ENCODE assay signal across 8 cellular contexts in the genomic region with DNA sequence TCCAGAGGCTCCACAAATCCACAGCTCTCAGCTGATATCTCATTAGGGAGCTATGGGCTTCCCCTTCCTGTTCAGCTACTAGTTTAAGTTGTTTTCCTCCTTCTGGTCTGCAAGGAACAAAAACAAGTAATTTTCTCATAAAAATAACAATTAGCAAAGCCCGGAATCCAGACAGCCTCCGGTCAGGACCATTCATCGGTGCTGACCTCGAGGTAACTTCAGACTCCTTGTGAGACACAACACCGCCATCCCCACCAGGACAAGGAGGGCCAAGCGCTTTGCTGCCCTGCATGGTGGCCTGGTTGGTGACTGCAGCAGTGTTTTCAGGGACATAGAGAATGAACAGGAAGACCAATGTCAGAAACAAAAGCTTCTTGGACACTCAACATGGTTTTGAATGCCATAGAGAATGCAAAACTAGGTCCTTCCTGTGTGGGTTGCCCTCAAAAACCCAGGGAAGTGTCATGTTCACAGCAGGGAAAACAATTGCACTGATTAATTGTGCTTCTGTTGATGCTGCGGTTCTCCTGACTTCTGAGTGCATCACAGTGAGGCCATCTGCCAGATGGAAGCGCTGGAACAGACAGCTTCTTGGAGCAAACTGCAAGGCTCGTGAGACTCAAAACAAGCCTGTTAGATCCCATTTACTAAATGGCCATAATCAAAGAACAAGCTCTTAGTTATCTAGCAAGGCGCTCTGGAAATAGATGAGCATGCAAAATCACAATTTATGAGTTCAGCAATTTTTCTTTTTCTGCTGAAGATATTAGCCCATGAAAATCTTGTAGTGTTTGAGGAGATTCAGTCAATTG.
A peak's percentile ranks its signal among the peaks of the same experiment; 100 is the strongest.
DNase-seq lines count a peak whose midpoint lies in the region; ATAC-seq and TF ChIP-seq lines count a peak whose summit lies in the region.

No MANE protein-coding gene starts in this region.

- peak in 1 of 5 donors; percentile 61 for DNase-seq in heart left ventricle
- DNase-seq in cardiac septum (ENCODE audit: low spot score) = no peak
- DNase-seq in epidermal melanocyte (ENCODE audit: insufficient read length, low spot score) = peak; percentile 43
- peak; percentile 85 to 92 for DNase-seq in uterus
- no peak for DNase-seq in OCI-M1 (lab: John Stamatoyannopoulos, UW)
- no peak for DNase-seq in activated T-cell treated with anti-CD3 and anti-CD28 coated beads, Interleukin-2, amount 50 U/mL, for 48 hours

- H3K36me3 ChIP-seq in heart left ventricle (no peaks in the 10 kb centered on the region), uterus (no peaks in the 10 kb centered on the region)

- H3K27me3 ChIP-seq in heart left ventricle = no peaks in the 10 kb centered on the region
- H3K27me3 ChIP-seq in uterus = no peaks in the 10 kb centered on the region

- no peak for ATAC-seq in heart left ventricle
- ATAC-seq in HG03469 (IDR thresholded peaks at IDR 0.05; ENCODE audit: unreplicated experiment) = no peak

- intact Hi-C loops in heart left ventricle (cut with DNase I) = loop anchor here in 4 of 10 donors (5.0 to 10.0 kb wide), 3 partner anchors 42 to 51 kb away; no protein-coding TSS in a partner anchor
- intact Hi-C loops in cardiac septum (cut with DNase I) = no loop called here
- intact Hi-C loops in uterus (cut with DNase I; ENCODE audit: low total_unique reads) = no loop called here

- peak overlapping the region; percentile 48 to 94 (median 69) for H3K27ac ChIP-seq in heart left ventricle
- peak overlapping the region; percentile 86 to 92 for H3K27ac ChIP-seq in uterus

- 58 to 70% (median 62%) methylated on average over 10 of the region's 10 CpGs for WGBS in heart left ventricle, 4 donors

- no peaks in the 10 kb centered on the region for H3K9me3 ChIP-seq in heart left ventricle
- H3K9me3 ChIP-seq in uterus = no peaks in the 10 kb centered on the region

- TF ChIP-seq CTCF in heart left ventricle (IDR thresholded peaks at IDR 0.05) (no peak), nephron (IDR thresholded peaks at IDR 0.05; ENCODE audit: unreplicated experiment in 3 of 3) (no peak), uterus (IDR thresholded peaks at IDR 0.05) (no peak)

- peaks cover 7% of the 10 kb centered on the region for H3K27me3 Mint-ChIP-seq in nephron (ENCODE audit: low read depth)

- H3K9me3 Mint-ChIP-seq in nephron = no peaks in the 10 kb centered on the region

- no peaks in the 10 kb centered on the region for H3K36me3 Mint-ChIP-seq in nephron (ENCODE audit: low read depth)

- no peak overlapping the region for H3K4me3 ChIP-seq in heart left ventricle
- H3K4me3 ChIP-seq in uterus = no peak overlapping the region

- H3K4me1 ChIP-seq in heart left ventricle (peaks cover 14 to 99% (median 91%) of the 10 kb centered on the region in 12 donors), uterus (peaks cover 9 to 10% of the 10 kb centered on the region in 2 donors)

- no peak for TF ChIP-seq POLR2A in heart left ventricle (IDR thresholded peaks at IDR 0.05)
- TF ChIP-seq POLR2A in uterus (IDR thresholded peaks at IDR 0.05) = no peak

- peak overlapping the region; percentile 85 to 99 (median 92) for H3K27ac Mint-ChIP-seq in nephron

- peak overlapping the region in 2 of 3 experiments; percentile 32 to 38 for H3K4me3 Mint-ChIP-seq in nephron

- H3K4me1 Mint-ChIP-seq in nephron = peaks cover 66% of the 10 kb centered on the region

Comparison
In these comparisons a context has a peak if more than half of its experiments do, and no peak if none do; other contexts are left out.
1. DNase-seq: peak in epidermal melanocyte (single experiment) and uterus (2 of 2); none in cardiac septum (single experiment), OCI-M1 (single experiment) and activated T-cell treated with anti-CD3 and anti-CD28 coated beads, Interleukin-2, amount 50 U/mL, for 48 hours (0 of 2).